ENCODE assay signal across 1 cellular context in genomic region chr14:104137297-104138097, GRCh38.
TF ChIP-seq lines count a peak whose summit lies in the region.

No MANE protein-coding gene starts in this region.

TF ChIP-seq in HEK293, 187 proteins besides CTCF, POLR2A, EP300 and RAD21 (continued from another document and continues in another):
- TF ChIP-seq PRDM4 (tag by site-specific recombination; IDR thresholded peaks at IDR 0.05): no peak
- TF ChIP-seq REST (tag by site-specific recombination; IDR thresholded peaks at IDR 0.05): no peak
- TF ChIP-seq ZFHX2 (tag by site-specific recombination; conservative IDR thresholded peaks at IDR 0.05): peak; percentile 74
- 0 out of 2 replicates have a peak, but pooled peaks have one; percentile 24 for TF ChIP-seq ZNF513 (tag by site-specific recombination; IDR thresholded peaks at IDR 0.05)
- peak; percentile 16; the same call in 1 of the 2 replicates for TF ChIP-seq ZNF561 (tag by site-specific recombination; IDR thresholded peaks at IDR 0.05; ENCODE audit: borderline replicate concordance)
- no peak for TF ChIP-seq ATF2 (tag by site-specific recombination; IDR thresholded peaks at IDR 0.05; ENCODE audit: low read depth)
- TF ChIP-seq SP3 (tag by site-specific recombination; IDR thresholded peaks at IDR 0.05): 0 out of 2 replicates have a peak, but pooled peaks have one; percentile 1
- TF ChIP-seq ZBTB49 (tag by site-specific recombination; IDR thresholded peaks at IDR 0.05; ENCODE audit: low read depth): no peak
- TF ChIP-seq ZNF692 (tag by site-specific recombination; IDR thresholded peaks at IDR 0.05): peak; percentile 85; the same call in 1 of the 2 replicates
- TF ChIP-seq ZSCAN4 (tag by site-specific recombination; IDR thresholded peaks at IDR 0.05): no peak
- 0 out of 2 replicates have a peak, but pooled peaks have one; percentile 8 for TF ChIP-seq ZNF423 (tag by site-specific recombination; IDR thresholded peaks at IDR 0.05)
- TF ChIP-seq ZIC2 (tag by site-specific recombination; IDR thresholded peaks at IDR 0.05): peak; percentile 88
- peak; percentile 66 for TF ChIP-seq ZFP69B (tag by site-specific recombination; IDR thresholded peaks at IDR 0.05)
- peak; percentile 16 for TF ChIP-seq SETDB1 (IDR thresholded peaks at IDR 0.05; ENCODE audit: insufficient read length, low read length)
- TF ChIP-seq PBX3 (CRISPR knock-in tag; IDR thresholded peaks at IDR 0.05): no peak; the same call in 1 of the 2 replicates
- no peak for TF ChIP-seq ZNF398 (tag by site-specific recombination; IDR thresholded peaks at IDR 0.05)
- TF ChIP-seq SP7 (tag by site-specific recombination; IDR thresholded peaks at IDR 0.05): peak; percentile 80
- TF ChIP-seq MEIS1 (CRISPR knock-in tag; IDR thresholded peaks at IDR 0.05; ENCODE audit: borderline replicate concordance): no peak
- TF ChIP-seq ZNF510 (tag by site-specific recombination; IDR thresholded peaks at IDR 0.05; ENCODE audit: insufficient replicate concordance): no peak
- TF ChIP-seq HIC1 (tag by site-specific recombination; IDR thresholded peaks at IDR 0.05): peak; percentile 78
- 0 out of 2 replicates have a peak, but pooled peaks have one; percentile 15 for TF ChIP-seq ZNF146 (tag by site-specific recombination; IDR thresholded peaks at IDR 0.05)
- TF ChIP-seq ZNF530 (tag by site-specific recombination; IDR thresholded peaks at IDR 0.05; ENCODE audit: low read depth): no peak
- TF ChIP-seq ZNF335 (tag by site-specific recombination; conservative IDR thresholded peaks at IDR 0.05): peak; percentile 96
- peak; percentile 60; the same call in 1 of the 2 replicates for TF ChIP-seq KLF10 (tag by site-specific recombination; IDR thresholded peaks at IDR 0.05)
- TF ChIP-seq ZNF707 (tag by site-specific recombination; IDR thresholded peaks at IDR 0.05): no peak
- TF ChIP-seq ZSCAN30 (tag by site-specific recombination; IDR thresholded peaks at IDR 0.05): peak; percentile 83
- no peak for TF ChIP-seq PRDM1 (tag by site-specific recombination; IDR thresholded peaks at IDR 0.05)
- TF ChIP-seq ZNF629 (tag by site-specific recombination; IDR thresholded peaks at IDR 0.05): peak; percentile 21; the same call in 1 of the 2 replicates
- TF ChIP-seq ZNF449 (tag by site-specific recombination; IDR thresholded peaks at IDR 0.05): peak; percentile 35; the same call in 1 of the 2 replicates
- TF ChIP-seq ZBTB26 (tag by site-specific recombination; optimal IDR thresholded peaks at IDR 0.05): peak; percentile 96
